In the genomic region with DNA sequence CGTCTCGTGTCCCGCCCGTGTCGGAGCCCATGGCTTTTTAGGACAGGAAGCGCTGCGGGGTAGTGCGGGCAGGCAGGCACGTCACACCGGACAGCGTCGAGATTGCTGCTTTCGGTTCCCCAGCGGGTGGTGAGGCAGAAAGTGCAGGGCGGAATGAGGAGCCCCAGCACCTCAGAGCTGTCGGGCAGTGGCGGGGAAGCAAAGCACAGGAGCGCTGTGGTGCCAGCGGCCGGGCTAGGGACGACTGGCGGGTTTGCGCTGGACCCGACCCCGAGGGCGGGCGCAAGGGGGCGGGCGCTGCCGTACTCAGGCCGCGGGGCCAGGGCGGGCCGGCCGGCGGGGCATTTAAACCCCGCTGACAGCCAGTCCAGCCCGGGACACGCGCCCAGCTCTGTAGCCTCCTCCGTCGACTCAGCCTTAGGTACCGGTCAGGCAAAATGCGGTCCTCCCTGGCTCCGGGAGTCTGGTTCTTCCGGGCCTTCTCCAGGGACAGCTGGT, we compare ENCODE assay signal across 8 cellular contexts. TPM values are rescaled to one million over a fixed set of nuclear protein-coding genes. Genes with fewer than 3 reads are reported as not detected.
DNase-seq lines count a peak whose midpoint lies in the region; ATAC-seq and TF ChIP-seq lines count a peak whose summit lies in the region.

A gene (plus strand): TSS at position 375 of the 498 bp plus-strand sequence. CDS start 63 bp downstream, at position 438.

- peak; percentile 23 for TF ChIP-seq CTCF in GM10248 (IDR thresholded peaks at IDR 0.05; ENCODE audit: control extremely low read depth, extremely low read depth, low read depth, missing control alignments)
- no peak for TF ChIP-seq CTCF in activated B cell treated with CpG ODN at 0.5 μM for 24 hours (IDR thresholded peaks at IDR 0.05)

- H3K4me1 Mint-ChIP-seq in activated B cell treated with CpG ODN at 0.5 μM for 24 hours (peaks cover 23% of the 10 kb centered on the region), memory B cell (peaks cover 6% of the 10 kb centered on the region)
- peaks cover 4 to 6% of the 10 kb centered on the region in 2 donors for H3K4me1 Mint-ChIP-seq in effector memory CD8-positive, alpha-beta T cell (ENCODE audit: low read depth in 2 of 2)

- CTCF ChIA-PET in GM10248 (lab: Yijun Ruan, JAX), result interaction anchor here (1.0 to 3.0 kb wide), 10 partner anchors 10 to 79 kb away, joined by 3 to 9 read pairs (median 4); no protein-coding TSS in a partner anchor
- CTCF ChIA-PET in activated B cell treated with CpG ODN at 0.5 μM for 24 hours (lab: Charles Lee), result interaction anchor here (1.0 to 1.8 kb wide), 4 partner anchors 9 to 79 kb away, joined by 3 to 17 read pairs (median 6); no protein-coding TSS in a partner anchor

- peak; percentile 91 for ATAC-seq in GM21619 (IDR thresholded peaks at IDR 0.05; ENCODE audit: unreplicated experiment)
- ATAC-seq in activated B cell treated with CpG ODN at 0.5 μM for 24 hours (ENCODE audit: low read depth), result peak; percentile 95
- peak; percentile 88 for ATAC-seq in effector memory CD8-positive, alpha-beta T cell (replicated peaks)
- ATAC-seq in memory B cell (ENCODE audit: low read depth), result peak; percentile 96

- intact Hi-C loops in activated B cell treated with CpG ODN at 0.5 μM for 24 hours (cut with micrococcal nuclease), result loop anchor here (1.0 to 5.0 kb wide), 5 partner anchors 9 to 871 kb away; a partner anchor contains a TSS

- H3K4me3 Mint-ChIP-seq in activated B cell treated with CpG ODN at 0.5 μM for 24 hours, result peak within 1 kb of the TSS; percentile 86
- peak within 1 kb of the TSS; percentile 88 to 89 for H3K4me3 Mint-ChIP-seq in effector memory CD8-positive, alpha-beta T cell
- peak within 1 kb of the TSS; percentile 92 for H3K4me3 Mint-ChIP-seq in memory B cell

- H3K27ac Mint-ChIP-seq in activated B cell treated with CpG ODN at 0.5 μM for 24 hours (peak within 1 kb of the TSS; percentile 83), memory B cell (peak within 1 kb of the TSS; percentile 94)
- peak within 1 kb of the TSS; percentile 82 to 87 for H3K27ac Mint-ChIP-seq in effector memory CD8-positive, alpha-beta T cell

- POLR2A ChIA-PET in GM10248 (lab: Yijun Ruan, JAX) (interaction anchor here (0.7 to 1.1 kb wide), 2 partner anchors 10 to 48 kb away, joined by 3 to 4 read pairs; a partner anchor contains a TSS), activated B cell treated with CpG ODN at 0.5 μM for 24 hours (lab: Charles Lee) (interaction anchor here (0.9 to 3.0 kb wide), 8 partner anchors 10 to 1218 kb away, joined by 3 to 78 read pairs (median 10); a partner anchor contains a TSS)

- DNase-seq in GM10248 (ENCODE audit: extremely low spot score) (peak; percentile 90), HuH-7 (ENCODE audit: low spot score) (peak; percentile 66), activated B cell treated with CpG ODN at 0.5 μM for 24 hours (peak; percentile 64), memory B cell (ENCODE audit: low spot score in 2 of 2) (peak; percentile 70 to 71), cerebellar nuclear complex (lab: John Stamatoyannopoulos, UW) (no peak)
- DNase-seq in effector memory CD8-positive, alpha-beta T cell, result peak; percentile 26 to 42 (median 40)
- peak; percentile 25 for DNase-seq in stimulated activated CD8-positive, alpha-beta memory T cell treated with anti-CD3 and anti-CD28 coated beads, Interleukin-12 subunit alpha, Interleukin-12 subunit beta, amount 100 ng/mL, for 4 hours (ENCODE audit: low read depth)

- H3K9me3 Mint-ChIP-seq in activated B cell treated with CpG ODN at 0.5 μM for 24 hours, result no peaks in the 10 kb centered on the region
- H3K9me3 Mint-ChIP-seq in effector memory CD8-positive, alpha-beta T cell, result no peaks in the 10 kb centered on the region
- no peaks in the 10 kb centered on the region for H3K9me3 Mint-ChIP-seq in memory B cell

- H3K36me3 Mint-ChIP-seq in activated B cell treated with CpG ODN at 0.5 μM for 24 hours (ENCODE audit: low read depth), result no peaks in the 10 kb centered on the region
- H3K36me3 Mint-ChIP-seq in effector memory CD8-positive, alpha-beta T cell (ENCODE audit: insufficient read depth), result no peaks in the 10 kb centered on the region
- H3K36me3 Mint-ChIP-seq in memory B cell, result no peaks in the 10 kb centered on the region

- peaks cover 9% of the 10 kb centered on the region for H3K27me3 Mint-ChIP-seq in activated B cell treated with CpG ODN at 0.5 μM for 24 hours
- H3K27me3 Mint-ChIP-seq in effector memory CD8-positive, alpha-beta T cell, result peaks cover 0 to 22% of the 10 kb centered on the region in 2 donors
- H3K27me3 Mint-ChIP-seq in memory B cell, result no peaks in the 10 kb centered on the region

RNA-seq across cellular contexts. Expression of the gene that starts here (rescaled TPM):
- 21.3 and 27.5 TPM in 2 replicates for total RNA-seq in activated B cell treated with CpG ODN at 0.5 μM for 24 hours

Comparison
In these comparisons a context has a peak if more than half of its experiments do, and no peak if none do; other contexts are left out.
1. DNase-seq: peak in GM10248 (single experiment), HuH-7 (single experiment), activated B cell treated with CpG ODN at 0.5 μM for 24 hours (single experiment), effector memory CD8-positive, alpha-beta T cell (3 of 3), memory B cell (2 of 2) and stimulated activated CD8-positive, alpha-beta memory T cell treated with anti-CD3 and anti-CD28 coated beads, Interleukin-12 subunit alpha, Interleukin-12 subunit beta, amount 100 ng/mL, for 4 hours (single experiment); none in cerebellar nuclear complex (0 of 2).
2. Peak in every context shown above with its lines, with median percentiles within 50 percentile points of each other: ATAC-seq, H3K27ac Mint-ChIP-seq and H3K4me3 Mint-ChIP-seq.